ENCODE assay signal across 31 cellular contexts in genomic region chr18:31046916-31047315, GRCh38. TPM values are rescaled to one million over a fixed set of nuclear protein-coding genes. Genes with fewer than 3 reads are reported as not detected.
"Had no signal": no experiment of that assay in that cellular context is flagged by ENCODE, and none has a peak within 500 bp of the region (broad histone marks: within the 10 kb centered on the region; RNA-seq: fewer than 3 reads in every experiment).

No MANE protein-coding gene starts in this region.

- FAIRE-seq: colon, endometrium had no signal

- H3K4me3 ChIP-seq: heart right ventricle, left ventricle myocardium inferior, lung, mucosa of descending colon, ovary, prostate gland, sigmoid colon, smooth muscle cell, thyroid gland had no signal

- DNase-seq: activated B cell treated with CpG ODN at 0.5 μM for 24 hours; activated CD4-positive, alpha-beta T cell treated with anti-CD3 and anti-CD28 coated beads, Interleukin-2, amount 50 U/mL, for 1 hour; activated CD8-positive, alpha-beta T cell treated with anti-CD3 and anti-CD28 coated beads for 36 hours; activated T-cell treated with anti-CD3 and anti-CD28 coated beads, Interleukin-2, amount 50 U/mL, for 4 hours; effector CD8-positive, alpha-beta T cell; erythroblast; foreskin fibroblast; heart right ventricle; kidney glomerular epithelial cell; left ventricle myocardium inferior; mucosa of descending colon; nephron progenitor cell; ovary; retina; sigmoid colon; stimulated activated CD4-positive, alpha-beta T cell treated with anti-CD3 and anti-CD28 coated beads, Interleukin-1b, Interleukin-23, amount 100 ng/mL, for 48 hours; stimulated activated CD4-positive, alpha-beta T cell treated with anti-CD3 and anti-CD28 coated beads, Interleukin-4, amount 100 ng/mL, for 4 hours; stimulated activated CD8-positive, alpha-beta memory T cell treated with anti-CD3 and anti-CD28 coated beads, Interleukin-4, amount 100 ng/mL, for 48 hours; stimulated activated naive CD8-positive, alpha-beta T cell treated with anti-CD3 and anti-CD28 coated beads, Interleukin-15, amount 100 ng/mL, for 72 hours; substantia nigra; T-helper 1 cell; thyroid gland had no signal

- H3K4me1 ChIP-seq: prostate gland had no signal

- H3K9me3 ChIP-seq: heart right ventricle, left ventricle myocardium inferior, mucosa of descending colon, neutrophil, prostate gland, sigmoid colon, thyroid gland had no signal

- H3K27me3 ChIP-seq: ovary had no signal

- H3K4me2 ChIP-seq: smooth muscle cell had no signal

- ATAC-seq: activated CD8-positive, alpha-beta T cell treated with anti-CD3 and anti-CD28 coated beads for 36 hours; activated naive CD4-positive, alpha-beta T cell treated with anti-CD3 and anti-CD28 coated beads, Interleukin-2, amount 50 U/mL, for 72 hours; activated T-cell treated with anti-CD3 and anti-CD28 coated beads, Interleukin-2, amount 50 U/mL, for 4 hours; activated T-helper 17 cell treated with anti-CD3 and anti-CD28 coated beads, Interleukin-2, amount 50 U/mL, for 72 hours; heart right ventricle; mucosa of descending colon; stimulated activated memory B cell treated with anti-CD40 and anti-IgM and Interleukin-4, amounts not matched to agents 10 μg/mL and 1 μg/mL and 100 μg/mL, for 72 hours; stimulated activated naive CD8-positive, alpha-beta T cell treated with anti-CD3 and anti-CD28 coated beads, Interleukin-15, amount 100 ng/mL, for 72 hours had no signal

- H3K27ac ChIP-seq: heart right ventricle, left ventricle myocardium inferior, neutrophil, ovary, prostate gland, sigmoid colon, thyroid gland had no signal

- H3K36me3 ChIP-seq: heart right ventricle, left ventricle myocardium inferior, neutrophil, ovary, prostate gland, sigmoid colon, thyroid gland had no signal

RNA-seq across cellular contexts. Expression of gene DSC3, which starts 4.4 kb away (rescaled TPM):
- total RNA-seq: activated B cell treated with CpG ODN at 0.5 μM for 24 hours; activated naive CD4-positive, alpha-beta T cell treated with anti-CD3 and anti-CD28 coated beads, Interleukin-2, amount 50 U/mL, for 72 hours; activated T-cell treated with anti-CD3 and anti-CD28 coated beads, Interleukin-2, amount 50 U/mL, for 4 hours; activated T-helper 17 cell treated with anti-CD3 and anti-CD28 coated beads, Interleukin-2, amount 50 U/mL, for 72 hours; left ventricle myocardium inferior had no signal

RNA-seq across cellular contexts. Expression of gene DSC2, which starts 55.3 kb away (rescaled TPM):
- total RNA-seq: activated B cell treated with CpG ODN at 0.5 μM for 24 hours; activated CD8-positive, alpha-beta T cell treated with anti-CD3 and anti-CD28 coated beads for 36 hours; activated naive CD4-positive, alpha-beta T cell treated with anti-CD3 and anti-CD28 coated beads, Interleukin-2, amount 50 U/mL, for 72 hours; activated T-helper 17 cell treated with anti-CD3 and anti-CD28 coated beads, Interleukin-2, amount 50 U/mL, for 72 hours had no signal
